Comparison of ENCODE assay signal across 15 cellular contexts in genomic region chr9:74960548-74960947, GRCh38. TPM values are rescaled to one million over a fixed set of nuclear protein-coding genes. Genes with fewer than 3 reads are reported as not detected.
DNase-seq lines count a peak whose midpoint lies in the region; ATAC-seq and TF ChIP-seq lines count a peak whose summit lies in the region.
"Had no signal": no experiment of that assay in that cellular context is flagged by ENCODE, and none has a peak within 500 bp of the region (broad histone marks: within the 10 kb centered on the region; RNA-seq: fewer than 3 reads in every experiment).

No MANE protein-coding gene starts in this region.

- no peak for TF ChIP-seq POLR2A in GM18505 (IDR thresholded peaks at IDR 0.05; ENCODE audit: borderline replicate concordance, extremely low read depth, insufficient read depth, insufficient read length)

- intact Hi-C loops in activated CD4-positive, alpha-beta T cell treated with anti-CD3 and anti-CD28 coated beads, Interleukin-2, amount 10 ng/mL, durations not matched to agents 24 days and 14 days (cut with micrococcal nuclease) = no loop called here

- DNase-seq in GM04504 (ENCODE audit: low read depth) = peak; percentile 39
- peak; percentile 64 for DNase-seq in NCI-H460 (ENCODE audit: extremely low read depth, low read depth)
- DNase-seq in renal cortical epithelial cell (ENCODE audit: low read depth) = peak; percentile 79
- DNase-seq in activated CD4-positive, alpha-beta T cell treated with anti-CD3 and anti-CD28 coated beads, Interleukin-2, amount 10 ng/mL, durations not matched to agents 24 days and 14 days = no peak
- DNase-seq: activated T-cell treated with anti-CD3 and anti-CD28 coated beads, Interleukin-2, amount 50 U/mL, for 1 hour; islet precursor cell; KG1; naive B cell; NCI-H345; Right ventricle myocardium superior; sigmoid colon; WERI-Rb-1 had no signal

- ATAC-seq in esophagus mucosa = peak; percentile 71
- ATAC-seq in GM18505 (IDR thresholded peaks at IDR 0.05; ENCODE audit: unreplicated experiment) = no peak
- ATAC-seq in HG02852 (IDR thresholded peaks at IDR 0.05; ENCODE audit: unreplicated experiment) = no peak

- peaks cover 5% of the 10 kb centered on the region for H3K4me1 Mint-ChIP-seq in activated CD4-positive, alpha-beta T cell treated with anti-CD3 and anti-CD28 coated beads, Interleukin-2, amount 10 ng/mL, durations not matched to agents 24 days and 14 days
- H3K4me1 Mint-ChIP-seq: naive B cell had no signal

- H3K9me3 Mint-ChIP-seq in activated CD4-positive, alpha-beta T cell treated with anti-CD3 and anti-CD28 coated beads, Interleukin-2, amount 10 ng/mL, durations not matched to agents 24 days and 14 days = peaks cover 14% of the 10 kb centered on the region

- peaks cover 22% of the 10 kb centered on the region for H3K36me3 Mint-ChIP-seq in activated CD4-positive, alpha-beta T cell treated with anti-CD3 and anti-CD28 coated beads, Interleukin-2, amount 10 ng/mL, durations not matched to agents 24 days and 14 days (ENCODE audit: low read depth)

- H3K4me3 Mint-ChIP-seq in activated CD4-positive, alpha-beta T cell treated with anti-CD3 and anti-CD28 coated beads, Interleukin-2, amount 10 ng/mL, durations not matched to agents 24 days and 14 days = no peak overlapping the region

- no peaks in the 10 kb centered on the region for H3K27me3 Mint-ChIP-seq in activated CD4-positive, alpha-beta T cell treated with anti-CD3 and anti-CD28 coated beads, Interleukin-2, amount 10 ng/mL, durations not matched to agents 24 days and 14 days
- H3K27me3 Mint-ChIP-seq: naive B cell had no signal

- H3K27ac Mint-ChIP-seq in activated CD4-positive, alpha-beta T cell treated with anti-CD3 and anti-CD28 coated beads, Interleukin-2, amount 10 ng/mL, durations not matched to agents 24 days and 14 days = no peak overlapping the region
- H3K27ac Mint-ChIP-seq: naive B cell had no signal

RNA-seq across cellular contexts. Expression of gene C9orf40, which starts 7.8 kb away (rescaled TPM):
- 7.6 and 9.4 TPM in 2 replicates for total RNA-seq in NCI-H460 (2014; rRNA removed; shearing (Covaris generic))
- 14.8 and 18.9 TPM in 2 replicates for polyA plus RNA-seq in NCI-H460 (2014; cell fraction: nucleus; rRNA removed)
- 3.7 TPM for total RNA-seq in esophagus mucosa
- 3.0 and 3.1 TPM in 2 replicates for total RNA-seq in renal cortical epithelial cell
- total RNA-seq in activated CD4-positive, alpha-beta T cell treated with anti-CD3 and anti-CD28 coated beads, Interleukin-2, amount 10 ng/mL, durations not matched to agents 24 days and 14 days = 19.6 and 20.0 TPM in 2 replicates
